In the genomic region with DNA sequence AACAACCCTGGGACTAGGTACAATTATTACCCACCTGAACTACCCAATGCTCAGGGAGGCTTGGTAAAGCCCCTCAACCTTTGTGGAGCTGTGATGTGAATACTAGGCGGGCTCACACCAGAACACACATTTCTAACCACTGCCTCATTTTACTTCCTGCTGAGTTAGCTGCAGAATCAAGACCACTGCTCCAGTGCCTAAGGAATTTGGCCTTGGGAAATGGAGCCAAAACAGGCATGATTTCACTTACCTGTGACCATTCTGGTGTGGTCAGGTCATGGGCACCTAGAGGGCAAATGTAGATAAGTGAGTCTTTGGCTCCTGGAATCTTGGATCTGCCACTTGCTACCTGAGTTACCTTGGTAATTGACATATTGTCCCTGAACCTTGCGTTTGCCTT, we compare ENCODE assay signal across 21 cellular contexts.
"Had no signal": no experiment of that assay in that cellular context is flagged by ENCODE, and none has a peak within 500 bp of the region (broad histone marks: within the 10 kb centered on the region; RNA-seq: fewer than 3 reads in every experiment).

No MANE protein-coding gene starts in this region.

- H3K9me3 Mint-ChIP-seq: activated naive CD8-positive, alpha-beta T cell treated with anti-CD3 and anti-CD28 coated beads, Interleukin-2, amount 10 ng/mL, durations not matched to agents 7 days and 5 days; memory B cell had no signal

- H3K4me3 Mint-ChIP-seq: activated naive CD8-positive, alpha-beta T cell treated with anti-CD3 and anti-CD28 coated beads, Interleukin-2, amount 10 ng/mL, durations not matched to agents 7 days and 5 days; memory B cell; naive thymus-derived CD8-positive, alpha-beta T cell had no signal

- H3K4me3 ChIP-seq: gastroesophageal sphincter, heart right ventricle, prostate gland, suprapubic skin had no signal

- DNase-seq: activated CD4-positive, alpha-beta T cell treated with anti-CD3 and anti-CD28 coated beads, Interleukin-2, amount 50 U/mL, for 4 hours; activated CD4-positive, CD25-positive, alpha-beta regulatory T cell treated with anti-CD3 and anti-CD28 coated beads, Interleukin-2, amount 50 U/mL, for 72 hours; activated naive CD4-positive, alpha-beta T cell; activated naive CD8-positive, alpha-beta T cell treated with anti-CD3 and anti-CD28 coated beads, Interleukin-2, amount 10 ng/mL, durations not matched to agents 7 days and 5 days; activated T-cell treated with anti-CD3 and anti-CD28 coated beads for 4 hours; erythroblast; heart right ventricle; left ventricle myocardium superior; naive thymus-derived CD8-positive, alpha-beta T cell; right cardiac atrium; small intestine; stimulated activated CD4-positive, alpha-beta T cell treated with anti-CD3 and anti-CD28 coated beads, Interleukin-4, amount 100 ng/mL, for 4 hours; stimulated activated naive CD8-positive, alpha-beta T cell treated with anti-CD3 and anti-CD28 coated beads, Interleukin-15, Interleukin-2, amounts not matched to agents 100 U/mL and 50 U/mL, for 24 hours; T-helper 1 cell; T1000 had no signal

- H3K36me3 Mint-ChIP-seq: activated naive CD8-positive, alpha-beta T cell treated with anti-CD3 and anti-CD28 coated beads, Interleukin-2, amount 10 ng/mL, durations not matched to agents 7 days and 5 days; memory B cell; naive thymus-derived CD8-positive, alpha-beta T cell had no signal

- H3K36me3 ChIP-seq: gastroesophageal sphincter, heart right ventricle, prostate gland, suprapubic skin had no signal

- H3K4me1 Mint-ChIP-seq: activated naive CD8-positive, alpha-beta T cell treated with anti-CD3 and anti-CD28 coated beads, Interleukin-2, amount 10 ng/mL, durations not matched to agents 7 days and 5 days had no signal

- H3K27ac ChIP-seq: gastroesophageal sphincter, heart right ventricle had no signal

- FAIRE-seq: colon, keratinocyte, small intestine had no signal

- H3K27ac Mint-ChIP-seq: activated naive CD8-positive, alpha-beta T cell treated with anti-CD3 and anti-CD28 coated beads, Interleukin-2, amount 10 ng/mL, durations not matched to agents 7 days and 5 days; memory B cell; naive thymus-derived CD8-positive, alpha-beta T cell had no signal
